Comparison of ENCODE assay signal across 1 cellular context in genomic region chr22:38167988-38168407, GRCh38.
TF ChIP-seq lines count a peak whose summit lies in the region.

No MANE protein-coding gene starts in this region.

TF ChIP-seq in IMR-90, 13 proteins besides CTCF, POLR2A, EP300 and RAD21 (continued from another document):
- no peak for TF ChIP-seq ELK1 (IDR thresholded peaks at IDR 0.05; ENCODE audit: borderline replicate concordance, low read depth, low read length)
- TF ChIP-seq, protein P1, sequence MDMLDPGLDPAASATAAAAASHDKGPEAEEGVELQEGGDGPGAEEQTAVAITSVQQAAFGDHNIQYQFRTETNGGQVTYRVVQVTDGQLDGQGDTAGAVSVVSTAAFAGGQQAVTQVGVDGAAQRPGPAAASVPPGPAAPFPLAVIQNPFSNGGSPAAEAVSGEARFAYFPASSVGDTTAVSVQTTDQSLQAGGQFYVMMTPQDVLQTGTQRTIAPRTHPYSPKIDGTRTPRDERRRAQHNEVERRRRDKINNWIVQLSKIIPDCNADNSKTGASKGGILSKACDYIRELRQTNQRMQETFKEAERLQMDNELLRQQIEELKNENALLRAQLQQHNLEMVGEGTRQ (IDR thresholded peaks at IDR 0.05; ENCODE audit: low read depth, low read length) = no peak
